In genomic region chr6:30882764-30883475, GRCh38 we compare ENCODE assay signal across 8 cellular contexts.
A peak's percentile ranks its signal among the peaks of the same experiment; 100 is the strongest.
DNase-seq lines count a peak whose midpoint lies in the region; ATAC-seq lines count a peak whose summit lies in the region.

No MANE protein-coding gene starts in this region.

- H3K4me1 Mint-ChIP-seq in activated T-cell treated with anti-CD3 and anti-CD28 coated beads, Interleukin-2, amount 50 U/mL, for 24 hours (ENCODE audit: low read depth): peaks cover 42% of the 10 kb centered on the region
- H3K4me1 Mint-ChIP-seq in stimulated activated memory B cell treated with anti-CD40 and anti-IgM and Interleukin-4, amounts not matched to agents 10 μg/mL and 1 μg/mL and 100 μg/mL, for 72 hours: peaks cover 69% of the 10 kb centered on the region

- peak; percentile 91 for DNase-seq in DMS53 (lab: John Stamatoyannopoulos, UW)
- peak; percentile 67 for DNase-seq in HK-2 (ENCODE audit: unreplicated experiment)
- DNase-seq in activated T-cell treated with anti-CD3 and anti-CD28 coated beads, Interleukin-2, amount 50 U/mL, for 24 hours: no peak
- DNase-seq in islet precursor cell: peak; percentile 95
- no peak for DNase-seq in KBM-7

- H3K27me3 Mint-ChIP-seq in activated T-cell treated with anti-CD3 and anti-CD28 coated beads, Interleukin-2, amount 50 U/mL, for 24 hours: no peaks in the 10 kb centered on the region
- H3K27me3 Mint-ChIP-seq in stimulated activated memory B cell treated with anti-CD40 and anti-IgM and Interleukin-4, amounts not matched to agents 10 μg/mL and 1 μg/mL and 100 μg/mL, for 72 hours: no peaks in the 10 kb centered on the region

- H3K27ac Mint-ChIP-seq in activated T-cell treated with anti-CD3 and anti-CD28 coated beads, Interleukin-2, amount 50 U/mL, for 24 hours: peak overlapping the region; percentile 19
- peak overlapping the region; percentile 87 for H3K27ac Mint-ChIP-seq in stimulated activated memory B cell treated with anti-CD40 and anti-IgM and Interleukin-4, amounts not matched to agents 10 μg/mL and 1 μg/mL and 100 μg/mL, for 72 hours

- peak; percentile 81 for ATAC-seq in stimulated activated memory B cell treated with anti-CD40 and anti-IgM and Interleukin-4, amounts not matched to agents 10 μg/mL and 1 μg/mL and 100 μg/mL, for 72 hours
- ATAC-seq in HG03457 (IDR thresholded peaks at IDR 0.05; ENCODE audit: unreplicated experiment) (no peak), GM19324 (IDR thresholded peaks at IDR 0.05; ENCODE audit: low FRiP score, unreplicated experiment) (no peak)

- H3K4me3 Mint-ChIP-seq in activated T-cell treated with anti-CD3 and anti-CD28 coated beads, Interleukin-2, amount 50 U/mL, for 24 hours: peak overlapping the region; percentile 71
- peak overlapping the region; percentile 77 for H3K4me3 Mint-ChIP-seq in stimulated activated memory B cell treated with anti-CD40 and anti-IgM and Interleukin-4, amounts not matched to agents 10 μg/mL and 1 μg/mL and 100 μg/mL, for 72 hours

- no peaks in the 10 kb centered on the region for H3K9me3 Mint-ChIP-seq in activated T-cell treated with anti-CD3 and anti-CD28 coated beads, Interleukin-2, amount 50 U/mL, for 24 hours
- no peaks in the 10 kb centered on the region for H3K9me3 Mint-ChIP-seq in stimulated activated memory B cell treated with anti-CD40 and anti-IgM and Interleukin-4, amounts not matched to agents 10 μg/mL and 1 μg/mL and 100 μg/mL, for 72 hours

- no peaks in the 10 kb centered on the region for H3K36me3 Mint-ChIP-seq in activated T-cell treated with anti-CD3 and anti-CD28 coated beads, Interleukin-2, amount 50 U/mL, for 24 hours (ENCODE audit: low read depth)
- H3K36me3 Mint-ChIP-seq in stimulated activated memory B cell treated with anti-CD40 and anti-IgM and Interleukin-4, amounts not matched to agents 10 μg/mL and 1 μg/mL and 100 μg/mL, for 72 hours: no peaks in the 10 kb centered on the region

- in situ Hi-C loops in KBM-7 (cut with MboI; ENCODE audit: low pct_unique_long_range_greater_than_20kb, low sequenced_read_pairs): no loop called here

Comparison
In these comparisons a context has a peak if more than half of its experiments do, and no peak if none do; other contexts are left out.
1. DNase-seq: peak in DMS53 (single experiment), HK-2 (single experiment) and islet precursor cell (single experiment); none in activated T-cell treated with anti-CD3 and anti-CD28 coated beads, Interleukin-2, amount 50 U/mL, for 24 hours (single experiment) and KBM-7 (single experiment).